In the genomic region with DNA sequence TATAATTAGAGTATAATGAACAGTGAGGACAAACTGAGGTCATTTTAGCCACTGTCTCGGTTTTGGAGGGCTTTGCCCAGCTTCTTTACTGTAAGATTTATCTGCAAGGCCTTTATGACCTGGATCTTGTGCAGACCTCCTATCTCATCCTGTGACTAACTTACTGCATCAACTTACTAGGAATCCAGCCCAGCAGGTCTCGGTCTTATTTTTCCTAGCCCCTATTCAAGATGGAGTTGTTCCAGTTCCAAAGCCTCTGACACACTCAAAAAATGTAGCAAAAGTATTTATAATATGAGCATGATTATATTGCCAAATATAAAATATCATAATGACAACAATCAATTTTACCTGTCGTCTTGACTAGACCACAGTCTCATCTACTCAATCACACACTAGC, we compare ENCODE assay signal across 3 cellular contexts.
"Had no signal": no experiment of that assay in that cellular context is flagged by ENCODE, and none has a peak within 500 bp of the region (broad histone marks: within the 10 kb centered on the region; RNA-seq: fewer than 3 reads in every experiment).

No MANE protein-coding gene starts in this region.

- ATAC-seq: GM12878 had no signal

- H3K4me3 ChIP-seq: GM12878 had no signal

- DNase-seq: GDM1, GF-D8 had no signal
